ENCODE assay signal across 23 cellular contexts in the genomic region with DNA sequence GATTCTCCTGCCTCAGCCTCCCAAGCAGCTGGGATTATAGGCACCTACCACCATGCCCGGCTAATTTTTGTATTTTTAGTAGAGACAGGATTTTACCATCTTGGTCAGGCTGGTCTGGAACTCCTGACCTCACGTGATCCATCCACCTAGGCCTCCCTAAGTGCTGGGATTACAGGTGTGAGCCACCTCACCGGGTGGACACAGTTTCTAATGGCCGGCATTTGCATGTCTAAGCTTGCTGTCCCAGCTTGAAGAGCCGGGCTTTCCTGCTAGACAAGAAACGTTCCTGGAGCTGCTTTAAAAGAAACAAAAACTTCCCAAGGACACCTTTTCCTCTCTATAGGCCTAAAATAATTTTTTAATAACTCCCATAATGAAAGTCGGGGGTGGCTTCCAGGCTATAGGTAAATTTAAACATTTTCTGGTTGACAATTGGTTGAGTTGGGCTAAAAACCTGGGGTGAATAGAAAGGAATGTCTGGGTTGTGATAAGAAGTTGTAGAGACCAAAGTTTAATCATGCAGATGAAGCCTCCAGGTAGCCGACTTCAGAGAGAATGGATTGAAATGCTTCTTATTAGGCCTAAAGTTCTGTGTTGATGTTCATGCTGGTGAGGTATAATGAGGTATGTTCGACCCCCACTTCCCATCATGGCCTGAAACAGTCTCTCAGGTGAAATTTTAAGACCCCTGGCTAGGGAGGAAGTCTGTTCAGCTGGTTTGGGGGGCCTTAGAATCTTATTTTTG.
"Had no signal": no experiment of that assay in that cellular context is flagged by ENCODE, and none has a peak within 500 bp of the region (broad histone marks: within the 10 kb centered on the region; RNA-seq: fewer than 3 reads in every experiment).

No MANE protein-coding gene starts in this region.

- H3K9me3 Mint-ChIP-seq: activated CD4-positive, alpha-beta memory T cell treated with anti-CD3 and anti-CD28 coated beads for 36 hours; activated naive CD4-positive, alpha-beta T cell treated with anti-CD3 and anti-CD28 coated beads, Interleukin-2, amount 10 ng/mL, durations not matched to agents 7 days and 5 days; activated naive CD8-positive, alpha-beta T cell treated with anti-CD3 and anti-CD28 coated beads, Interleukin-2, amount 50 U/mL, for 24 hours; brain; T-helper 2 cell treated with Interferon-gamma antibody and Interleukin-4, amounts not matched to agents 5 μg/mL and 100 μg/mL, for 36 hours had no signal

- H3K9me3 ChIP-seq: colonic mucosa, upper lobe of left lung had no signal

- H3K27me3 ChIP-seq: colonic mucosa, upper lobe of left lung had no signal

- H3K4me3 Mint-ChIP-seq: activated CD4-positive, alpha-beta memory T cell treated with anti-CD3 and anti-CD28 coated beads for 36 hours; activated naive CD4-positive, alpha-beta T cell treated with anti-CD3 and anti-CD28 coated beads, Interleukin-2, amount 10 ng/mL, durations not matched to agents 7 days and 5 days; activated naive CD8-positive, alpha-beta T cell treated with anti-CD3 and anti-CD28 coated beads, Interleukin-2, amount 50 U/mL, for 24 hours; brain; T-helper 2 cell treated with Interferon-gamma antibody and Interleukin-4, amounts not matched to agents 5 μg/mL and 100 μg/mL, for 36 hours had no signal

- H3K4me1 Mint-ChIP-seq: activated naive CD4-positive, alpha-beta T cell treated with anti-CD3 and anti-CD28 coated beads, Interleukin-2, amount 10 ng/mL, durations not matched to agents 7 days and 5 days; activated naive CD8-positive, alpha-beta T cell treated with anti-CD3 and anti-CD28 coated beads, Interleukin-2, amount 50 U/mL, for 24 hours had no signal

- H3K27ac Mint-ChIP-seq: activated CD4-positive, alpha-beta memory T cell treated with anti-CD3 and anti-CD28 coated beads for 36 hours; activated naive CD4-positive, alpha-beta T cell treated with anti-CD3 and anti-CD28 coated beads, Interleukin-2, amount 10 ng/mL, durations not matched to agents 7 days and 5 days; activated naive CD8-positive, alpha-beta T cell treated with anti-CD3 and anti-CD28 coated beads, Interleukin-2, amount 50 U/mL, for 24 hours; brain; T-helper 2 cell treated with Interferon-gamma antibody and Interleukin-4, amounts not matched to agents 5 μg/mL and 100 μg/mL, for 36 hours had no signal

- ATAC-seq: activated naive CD8-positive, alpha-beta T cell treated with anti-CD3 and anti-CD28 coated beads, Interleukin-2, amount 50 U/mL, for 24 hours; left ventricle myocardium superior had no signal

- H3K4me1 ChIP-seq: colonic mucosa had no signal

- H3K36me3 ChIP-seq: colonic mucosa, upper lobe of left lung had no signal

- H3K4me3 ChIP-seq: colonic mucosa, upper lobe of left lung had no signal

- DNase-seq: activated CD4-positive, alpha-beta memory T cell treated with anti-CD3 and anti-CD28 coated beads for 36 hours; activated CD4-positive, alpha-beta T cell treated with anti-CD3 and anti-CD28 coated beads for 4 hours; activated effector memory CD4-positive, alpha-beta T cell treated with Interleukin-2 at 50 U/mL for 16 hours; activated naive CD4-positive, alpha-beta T cell treated with anti-CD3 and anti-CD28 coated beads, Interleukin-2, amount 10 ng/mL, durations not matched to agents 7 days and 5 days; activated naive CD8-positive, alpha-beta T cell treated with anti-CD3 and anti-CD28 coated beads, Interleukin-2, amount 50 U/mL, for 24 hours; activated T-cell treated with anti-CD3 and anti-CD28 coated beads, Interleukin-2, amount 50 U/mL, for 48 hours; anterior cingulate cortex; central memory CD4-positive, alpha-beta T cell; colonic mucosa; kidney glomerular epithelial cell; left ventricle myocardium superior; occipital lobe; posterior cingulate gyrus; retina; stimulated activated CD4-positive, alpha-beta T cell treated with anti-CD3 and anti-CD28 coated beads, Interleukin-12 subunit alpha, Interleukin-12 subunit beta, amount 100 ng/mL, for 4 hours; stimulated activated CD4-positive, alpha-beta T cell treated with anti-CD3 and anti-CD28 coated beads, Interleukin-1b, Interleukin-23, amount 100 ng/mL, for 48 hours; stimulated activated CD8-positive, alpha-beta memory T cell treated with anti-CD3 and anti-CD28 coated beads, Interleukin-4, amount 100 ng/mL, for 48 hours; stimulated activated naive CD4-positive, alpha-beta T cell; substantia nigra; upper lobe of left lung had no signal

- FAIRE-seq: TTC549 had no signal

- H3K27ac ChIP-seq: colonic mucosa, upper lobe of left lung had no signal

- H3K27me3 Mint-ChIP-seq: activated CD4-positive, alpha-beta memory T cell treated with anti-CD3 and anti-CD28 coated beads for 36 hours; activated naive CD4-positive, alpha-beta T cell treated with anti-CD3 and anti-CD28 coated beads, Interleukin-2, amount 10 ng/mL, durations not matched to agents 7 days and 5 days; activated naive CD8-positive, alpha-beta T cell treated with anti-CD3 and anti-CD28 coated beads, Interleukin-2, amount 50 U/mL, for 24 hours had no signal
